In genomic region chr6:26159417-26160273, GRCh38 we compare ENCODE assay signal across 8 cellular contexts.
DNase-seq lines count a peak whose midpoint lies in the region; ATAC-seq and TF ChIP-seq lines count a peak whose summit lies in the region.

No MANE protein-coding gene starts in this region.

- peak overlapping the region; percentile 86 for H3K4me3 Mint-ChIP-seq in endodermal cell

- DNase-seq in AG10803 (ENCODE audit: low read depth), result no peak
- DNase-seq in GM23248, result peak; percentile 59
- peak in 1 of 2 experiments; percentile 48 for DNase-seq in SJSA1 (ENCODE audit: low read depth in 1 of 2, low spot score in 2 of 2)
- DNase-seq in endodermal cell, result peak; percentile 64
- no peak for DNase-seq in effector CD8-positive, alpha-beta T cell (lab: John Stamatoyannopoulos, UW)
- no peak for DNase-seq in DMS79 (lab: John Stamatoyannopoulos, UW)

- no peak for TF ChIP-seq RAD21 in neural cell (conservative IDR thresholded peaks at IDR 0.05)

- ATAC-seq in GM21515 (IDR thresholded peaks at IDR 0.05; ENCODE audit: unreplicated experiment), result no peak

- H3K4me3 ChIP-seq in AG10803 (ENCODE audit: low read length) (peak overlapping the region; percentile 79), GM23248 (peak overlapping the region; percentile 94), SJSA1 (peak overlapping the region; percentile 51), endodermal cell (ENCODE audit: low read length) (peak overlapping the region; percentile 87), neural cell (ENCODE audit: low read length) (peak overlapping the region; percentile 74)

- H3K9me2 ChIP-seq in GM23248 (ENCODE audit: insufficient read depth) (no peaks in the 10 kb centered on the region), neural cell (ENCODE audit: insufficient read depth, low read length) (no peaks in the 10 kb centered on the region)

- 46 to 47% methylated on average over 12 of the region's 12 CpGs for WGBS in GM23248 (ENCODE audit: low coverage in 1 of 2, low lambda C conversion rate in 2 of 2, missing lambda C conversion rate in 2 of 2), 2 experiments
- 31 to 42% methylated on average over 10 to 12 of the region's 12 CpGs for WGBS in endodermal cell (ENCODE audit: insufficient coverage in 1 of 2, insufficient read length in 1 of 2), 2 experiments

- H3K36me3 ChIP-seq in GM23248 (ENCODE audit: low read depth) (no peaks in the 10 kb centered on the region), SJSA1 (0 out of 2 replicates have a peak, but pooled peaks cover 4% of the 10 kb centered on the region), endodermal cell (ENCODE audit: control insufficient read depth, insufficient read depth, low read length) (no peaks in the 10 kb centered on the region), neural cell (ENCODE audit: insufficient read depth, low read length) (no peaks in the 10 kb centered on the region)

- H3K9me3 Mint-ChIP-seq in endodermal cell, result no peaks in the 10 kb centered on the region

- H3F3A ChIP-seq in GM23248 (ENCODE audit: insufficient read depth), result peaks cover 36% of the 10 kb centered on the region
- H3F3A ChIP-seq in neural cell (ENCODE audit: insufficient read depth, low read length, poor library complexity, severe bottlenecking), result peaks cover 6% of the 10 kb centered on the region

- H3K4me1 ChIP-seq in GM23248 (ENCODE audit: insufficient read depth) (peaks cover 16% of the 10 kb centered on the region), SJSA1 (replicated peaks) (peaks cover 14% of the 10 kb centered on the region), endodermal cell (ENCODE audit: control insufficient read depth, insufficient read depth, low read length) (no peaks in the 10 kb centered on the region)

- no peaks in the 10 kb centered on the region for H3K27me3 Mint-ChIP-seq in endodermal cell (ENCODE audit: insufficient read depth)

- TF ChIP-seq CTCF in AG10803 (conservative IDR thresholded peaks at IDR 0.05; ENCODE audit: low read length) (no peak), endodermal cell (conservative IDR thresholded peaks at IDR 0.05) (no peak), neural cell (IDR thresholded peaks at IDR 0.05; ENCODE audit: poor library complexity, severe bottlenecking) (no peak)

- H3K36me3 Mint-ChIP-seq in endodermal cell (ENCODE audit: low read depth), result no peaks in the 10 kb centered on the region

- H3K27ac ChIP-seq in GM23248, result peak overlapping the region; percentile 88
- H3K27ac ChIP-seq in SJSA1, result peak overlapping the region; percentile 59
- H3K27ac ChIP-seq in endodermal cell (ENCODE audit: low read depth, low read length), result peak overlapping the region; percentile 2
- peak overlapping the region; percentile 88 for H3K27ac ChIP-seq in neural cell (ENCODE audit: low read length)

- H3K9me3 ChIP-seq in GM23248 (ENCODE audit: low read depth) (no peaks in the 10 kb centered on the region), SJSA1 (replicated peaks) (no peaks in the 10 kb centered on the region), endodermal cell (ENCODE audit: control insufficient read depth, low read length) (no peaks in the 10 kb centered on the region), neural cell (ENCODE audit: low read length) (no peaks in the 10 kb centered on the region)

- peaks cover 12% of the 10 kb centered on the region for H3K4me1 Mint-ChIP-seq in endodermal cell

- peak overlapping the region; percentile 97 for H3K4me2 ChIP-seq in GM23248 (ENCODE audit: unreplicated experiment)
- H3K4me2 ChIP-seq in neural cell (ENCODE audit: low read length), result peak overlapping the region; percentile 84

- H2AFZ ChIP-seq in GM23248 (peak overlapping the region; percentile 63), neural cell (ENCODE audit: low read depth, low read length) (no peak overlapping the region)

- H4K20me1 ChIP-seq in GM23248 (ENCODE audit: insufficient read depth), result no peaks in the 10 kb centered on the region
- peaks cover 31% of the 10 kb centered on the region for H4K20me1 ChIP-seq in neural cell (ENCODE audit: insufficient read depth)

- H3K79me2 ChIP-seq in GM23248 (ENCODE audit: insufficient read depth) (peaks cover 38% of the 10 kb centered on the region), neural cell (replicated peaks; ENCODE audit: insufficient read depth, low read length) (peaks cover 60% of the 10 kb centered on the region)

- H3K27ac Mint-ChIP-seq in endodermal cell, result peak overlapping the region; percentile 96

- in situ Hi-C loops in GM23248 (cut with MboI), result no loop called here

- no peaks in the 10 kb centered on the region for H3K27me3 ChIP-seq in GM23248 (replicated peaks; ENCODE audit: insufficient read depth)
- no peaks in the 10 kb centered on the region for H3K27me3 ChIP-seq in SJSA1 (replicated peaks)
- no peaks in the 10 kb centered on the region for H3K27me3 ChIP-seq in endodermal cell (ENCODE audit: control insufficient read depth, insufficient read depth, low read length, poor library complexity, severe bottlenecking)
- no peaks in the 10 kb centered on the region for H3K27me3 ChIP-seq in neural cell (ENCODE audit: insufficient read depth, low read depth, low read length)

- no peak for TF ChIP-seq EP300 in neural cell (conservative IDR thresholded peaks at IDR 0.05; ENCODE audit: poor library complexity, severe bottlenecking)

- H3K9ac ChIP-seq in GM23248 (peak overlapping the region; percentile 85), endodermal cell (ENCODE audit: extremely low read depth, low read length, poor library complexity, severe bottlenecking) (peak overlapping the region; percentile 96), neural cell (ENCODE audit: low read length) (peak overlapping the region; percentile 80)

TF ChIP-seq in neural cell, 6 proteins besides CTCF, POLR2A, EP300 and RAD21:
- TF ChIP-seq POLR2AphosphoS5 (IDR thresholded peaks at IDR 0.05) (no peak), MXI1 (conservative IDR thresholded peaks at IDR 0.05; ENCODE audit: poor library complexity, severe bottlenecking) (peak; percentile 27)

Comparison
In these comparisons a context has a peak if more than half of its experiments do, and no peak if none do; other contexts are left out.
1. DNase-seq: peak in GM23248 (single experiment) and endodermal cell (single experiment); none in AG10803 (single experiment), effector CD8-positive, alpha-beta T cell (single experiment) and DMS79 (single experiment).
2. H3K27ac ChIP-seq: peak in every context shown above with its lines; median percentile 88 in GM23248; 88 in neural cell; 59 in SJSA1; 2 in endodermal cell.
3. Peak in every context shown above with its lines, with median percentiles within 50 percentile points of each other: H3K4me3 ChIP-seq and H3K9ac ChIP-seq.